1 cellular context compared by ENCODE assay signal in genomic region chrX:123648028-123648810, GRCh38.
TF ChIP-seq lines count a peak whose summit lies in the region.

No MANE protein-coding gene starts in this region.

TF ChIP-seq in K562, 482 proteins besides CTCF, POLR2A, EP300 and RAD21 (continued from another document):
- no peak for TF ChIP-seq CEBPG (CRISPR knock-in tag; IDR thresholded peaks at IDR 0.05)
- no peak for TF ChIP-seq CEBPG (tag; conservative IDR thresholded peaks at IDR 0.05 in 1 of 2, IDR thresholded peaks at IDR 0.05 in 1 of 2)
- TF ChIP-seq ZNF354B (CRISPR knock-in tag; IDR thresholded peaks at IDR 0.05), result no peak
- TF ChIP-seq PYGO2 (tag; IDR thresholded peaks at IDR 0.05), result no peak
- TF ChIP-seq, protein P1, sequence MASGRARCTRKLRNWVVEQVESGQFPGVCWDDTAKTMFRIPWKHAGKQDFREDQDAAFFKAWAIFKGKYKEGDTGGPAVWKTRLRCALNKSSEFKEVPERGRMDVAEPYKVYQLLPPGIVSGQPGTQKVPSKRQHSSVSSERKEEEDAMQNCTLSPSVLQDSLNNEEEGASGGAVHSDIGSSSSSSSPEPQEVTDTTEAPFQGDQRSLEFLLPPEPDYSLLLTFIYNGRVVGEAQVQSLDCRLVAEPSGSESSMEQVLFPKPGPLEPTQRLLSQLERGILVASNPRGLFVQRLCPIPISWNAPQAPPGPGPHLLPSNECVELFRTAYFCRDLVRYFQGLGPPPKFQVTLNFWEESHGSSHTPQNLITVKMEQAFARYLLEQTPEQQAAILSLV (tag; IDR thresholded peaks at IDR 0.05), result no peak
- no peak for TF ChIP-seq TSC22D4 (tag; IDR thresholded peaks at IDR 0.05)
- no peak for TF ChIP-seq JUNB (CRISPR knock-in tag; conservative IDR thresholded peaks at IDR 0.05)
- no peak for TF ChIP-seq FOSL1 (tag; conservative IDR thresholded peaks at IDR 0.05)
TF ChIP-seq in K562: peak in this region for 0.
